1 cellular context compared by ENCODE assay signal in genomic region chr1:48082271-48082925, GRCh38.
TF ChIP-seq lines count a peak whose summit lies in the region.

No MANE protein-coding gene starts in this region.

TF ChIP-seq in HEK293, 187 proteins besides CTCF, POLR2A, EP300 and RAD21 (continued from another document):
- TF ChIP-seq, protein P1, sequence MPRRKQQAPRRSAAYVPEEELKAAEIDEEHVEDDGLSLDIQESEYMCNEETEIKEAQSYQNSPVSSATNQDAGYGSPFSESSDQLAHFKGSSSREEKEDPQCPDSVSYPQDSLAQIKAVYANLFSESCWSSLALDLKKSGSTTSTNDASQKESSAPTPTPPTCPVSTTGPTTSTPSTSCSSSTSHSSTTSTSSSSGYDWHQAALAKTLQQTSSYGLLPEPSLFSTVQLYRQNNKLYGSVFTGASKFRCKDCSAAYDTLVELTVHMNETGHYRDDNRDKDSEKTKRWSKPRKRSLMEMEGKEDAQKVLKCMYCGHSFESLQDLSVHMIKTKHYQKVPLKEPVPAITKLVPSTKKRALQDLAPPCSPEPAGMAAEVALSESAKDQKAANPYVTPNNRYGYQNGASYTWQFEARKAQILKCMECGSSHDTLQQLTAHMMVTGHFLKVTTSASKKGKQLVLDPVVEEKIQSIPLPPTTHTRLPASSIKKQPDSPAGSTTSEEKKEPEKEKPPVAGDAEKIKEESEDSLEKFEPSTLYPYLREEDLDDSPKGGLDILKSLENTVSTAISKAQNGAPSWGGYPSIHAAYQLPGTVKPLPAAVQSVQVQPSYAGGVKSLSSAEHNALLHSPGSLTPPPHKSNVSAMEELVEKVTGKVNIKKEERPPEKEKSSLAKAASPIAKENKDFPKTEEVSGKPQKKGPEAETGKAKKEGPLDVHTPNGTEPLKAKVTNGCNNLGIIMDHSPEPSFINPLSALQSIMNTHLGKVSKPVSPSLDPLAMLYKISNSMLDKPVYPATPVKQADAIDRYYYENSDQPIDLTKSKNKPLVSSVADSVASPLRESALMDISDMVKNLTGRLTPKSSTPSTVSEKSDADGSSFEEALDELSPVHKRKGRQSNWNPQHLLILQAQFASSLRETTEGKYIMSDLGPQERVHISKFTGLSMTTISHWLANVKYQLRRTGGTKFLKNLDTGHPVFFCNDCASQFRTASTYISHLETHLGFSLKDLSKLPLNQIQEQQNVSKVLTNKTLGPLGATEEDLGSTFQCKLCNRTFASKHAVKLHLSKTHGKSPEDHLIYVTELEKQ (tag by site-specific recombination; IDR thresholded peaks at IDR 0.05; ENCODE audit: borderline replicate concordance) = no peak
- no peak for TF ChIP-seq ZNF16 (tag by site-specific recombination; IDR thresholded peaks at IDR 0.05; ENCODE audit: low read depth)
- TF ChIP-seq SCRT1 (tag by site-specific recombination; IDR thresholded peaks at IDR 0.05; ENCODE audit: borderline replicate concordance) = no peak
- TF ChIP-seq ZNF311 (tag by site-specific recombination; IDR thresholded peaks at IDR 0.05; ENCODE audit: borderline replicate concordance) = no peak
- no peak for TF ChIP-seq ZNF23 (tag by site-specific recombination; IDR thresholded peaks at IDR 0.05; ENCODE audit: borderline replicate concordance)
- TF ChIP-seq REPIN1 (tag by site-specific recombination; IDR thresholded peaks at IDR 0.05; ENCODE audit: low read depth) = no peak
- TF ChIP-seq, protein P2, sequence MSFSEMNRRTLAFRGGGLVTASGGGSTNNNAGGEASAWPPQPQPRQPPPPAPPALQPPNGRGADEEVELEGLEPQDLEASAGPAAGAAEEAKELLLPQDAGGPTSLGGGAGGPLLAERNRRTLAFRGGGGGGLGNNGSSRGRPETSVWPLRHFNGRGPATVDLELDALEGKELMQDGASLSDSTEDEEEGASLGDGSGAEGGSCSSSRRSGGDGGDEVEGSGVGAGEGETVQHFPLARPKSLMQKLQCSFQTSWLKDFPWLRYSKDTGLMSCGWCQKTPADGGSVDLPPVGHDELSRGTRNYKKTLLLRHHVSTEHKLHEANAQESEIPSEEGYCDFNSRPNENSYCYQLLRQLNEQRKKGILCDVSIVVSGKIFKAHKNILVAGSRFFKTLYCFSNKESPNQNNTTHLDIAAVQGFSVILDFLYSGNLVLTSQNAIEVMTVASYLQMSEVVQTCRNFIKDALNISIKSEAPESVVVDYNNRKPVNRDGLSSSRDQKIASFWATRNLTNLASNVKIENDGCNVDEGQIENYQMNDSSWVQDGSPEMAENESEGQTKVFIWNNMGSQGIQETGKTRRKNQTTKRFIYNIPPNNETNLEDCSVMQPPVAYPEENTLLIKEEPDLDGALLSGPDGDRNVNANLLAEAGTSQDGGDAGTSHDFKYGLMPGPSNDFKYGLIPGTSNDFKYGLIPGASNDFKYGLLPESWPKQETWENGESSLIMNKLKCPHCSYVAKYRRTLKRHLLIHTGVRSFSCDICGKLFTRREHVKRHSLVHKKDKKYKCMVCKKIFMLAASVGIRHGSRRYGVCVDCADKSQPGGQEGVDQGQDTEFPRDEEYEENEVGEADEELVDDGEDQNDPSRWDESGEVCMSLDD (tag by site-specific recombination; IDR thresholded peaks at IDR 0.05) = no peak
- no peak for TF ChIP-seq GLIS1 (tag by site-specific recombination; IDR thresholded peaks at IDR 0.05)
- no peak for TF ChIP-seq ZNF248 (tag by site-specific recombination; IDR thresholded peaks at IDR 0.05)
- TF ChIP-seq ZBTB48 (tag by site-specific recombination; IDR thresholded peaks at IDR 0.05) = no peak
- no peak for TF ChIP-seq ZNF335 (tag by site-specific recombination; conservative IDR thresholded peaks at IDR 0.05)
- no peak for TF ChIP-seq SALL2 (tag by site-specific recombination; IDR thresholded peaks at IDR 0.05; ENCODE audit: borderline replicate concordance)
- no peak for TF ChIP-seq ZNF37A (tag by site-specific recombination; IDR thresholded peaks at IDR 0.05)
- TF ChIP-seq ZNF701 (tag by site-specific recombination; IDR thresholded peaks at IDR 0.05) = no peak
- TF ChIP-seq ZNF510 (tag by site-specific recombination; IDR thresholded peaks at IDR 0.05; ENCODE audit: insufficient replicate concordance) = no peak
- no peak for TF ChIP-seq ZBTB7A (tag by site-specific recombination; IDR thresholded peaks at IDR 0.05; ENCODE audit: low read depth)
- no peak for TF ChIP-seq ZSCAN30 (tag by site-specific recombination; IDR thresholded peaks at IDR 0.05)
- no peak for TF ChIP-seq GLI2 (tag by site-specific recombination; IDR thresholded peaks at IDR 0.05; ENCODE audit: borderline replicate concordance, low read depth)
- no peak for TF ChIP-seq ZNF596 (tag by site-specific recombination; IDR thresholded peaks at IDR 0.05)
- no peak for TF ChIP-seq SP3 (tag by site-specific recombination; IDR thresholded peaks at IDR 0.05)
- no peak for TF ChIP-seq ZNF426 (tag by site-specific recombination; IDR thresholded peaks at IDR 0.05)
- peak; percentile 59 for TF ChIP-seq SP7 (tag by site-specific recombination; IDR thresholded peaks at IDR 0.05)
- no peak for TF ChIP-seq ZBTB49 (tag by site-specific recombination; IDR thresholded peaks at IDR 0.05; ENCODE audit: low read depth)
- TF ChIP-seq ZNF354C (tag by site-specific recombination; IDR thresholded peaks at IDR 0.05; ENCODE audit: borderline replicate concordance, low read depth) = no peak
- TF ChIP-seq, protein P3, sequence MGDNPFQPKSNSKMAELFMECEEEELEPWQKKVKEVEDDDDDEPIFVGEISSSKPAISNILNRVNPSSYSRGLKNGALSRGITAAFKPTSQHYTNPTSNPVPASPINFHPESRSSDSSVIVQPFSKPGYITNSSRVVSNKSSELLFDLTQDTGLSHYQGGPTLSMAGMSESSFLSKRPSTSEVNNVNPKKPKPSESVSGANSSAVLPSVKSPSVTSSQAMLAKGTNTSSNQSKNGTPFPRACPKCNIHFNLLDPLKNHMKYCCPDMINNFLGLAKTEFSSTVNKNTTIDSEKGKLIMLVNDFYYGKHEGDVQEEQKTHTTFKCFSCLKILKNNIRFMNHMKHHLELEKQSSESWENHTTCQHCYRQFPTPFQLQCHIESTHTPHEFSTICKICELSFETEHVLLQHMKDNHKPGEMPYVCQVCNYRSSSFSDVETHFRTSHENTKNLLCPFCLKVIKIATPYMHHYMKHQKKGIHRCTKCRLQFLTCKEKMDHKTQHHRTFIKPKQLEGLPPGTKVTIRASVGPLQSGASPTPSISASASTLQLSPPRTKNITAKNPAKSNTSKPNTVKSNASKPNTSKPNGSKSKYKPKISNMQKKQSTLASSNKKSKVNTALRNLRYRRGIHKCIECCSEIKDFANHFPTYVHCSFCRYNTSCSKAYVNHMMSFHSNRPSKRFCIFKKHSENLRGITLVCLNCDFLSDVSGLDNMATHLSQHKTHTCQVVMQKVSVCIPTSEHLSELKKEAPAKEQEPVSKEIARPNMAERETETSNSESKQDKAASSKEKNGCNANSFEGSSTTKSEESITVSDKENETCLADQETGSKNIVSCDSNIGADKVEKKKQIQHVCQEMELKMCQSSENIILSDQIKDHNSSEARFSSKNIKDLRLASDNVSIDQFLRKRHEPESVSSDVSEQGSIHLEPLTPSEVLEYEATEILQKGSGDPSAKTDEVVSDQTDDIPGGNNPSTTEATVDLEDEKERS (tag by site-specific recombination; IDR thresholded peaks at IDR 0.05) = no peak
- no peak for TF ChIP-seq ZNF544 (tag by site-specific recombination; IDR thresholded peaks at IDR 0.05)
- TF ChIP-seq ZNF585B (tag by site-specific recombination; IDR thresholded peaks at IDR 0.05) = no peak
- TF ChIP-seq ZBTB8A (tag by site-specific recombination; IDR thresholded peaks at IDR 0.05) = no peak; the same call in 1 of the 2 replicates
